In the genomic region with DNA sequence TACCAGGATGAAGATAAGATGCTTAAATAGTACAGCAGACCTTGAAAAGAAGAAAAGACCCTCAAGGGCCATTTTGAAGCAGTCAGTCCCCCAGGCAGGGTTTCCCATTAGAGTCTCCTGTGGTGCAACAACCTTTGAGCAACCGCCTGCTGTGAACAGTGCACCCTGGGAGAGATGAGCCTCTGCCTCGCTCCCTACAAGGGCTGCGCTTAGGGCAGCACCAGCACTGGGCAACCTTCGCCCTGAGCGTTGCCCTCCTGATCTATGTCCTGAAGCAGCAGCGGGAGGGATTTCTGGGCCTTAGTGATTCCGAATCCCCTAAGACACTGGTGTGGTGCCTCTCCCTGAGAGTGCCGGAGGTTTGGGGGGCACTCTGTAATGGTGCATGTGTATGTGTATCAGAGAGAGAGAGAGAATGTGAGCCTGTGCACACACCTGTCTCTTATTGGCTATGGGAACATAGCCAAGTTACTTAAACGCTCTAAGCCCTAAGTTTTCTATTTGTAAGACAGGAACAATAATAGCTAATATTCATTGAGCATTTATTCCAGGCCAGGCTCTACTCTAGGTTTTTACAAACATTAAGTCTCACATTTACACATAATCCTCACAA, we compare ENCODE assay signal across 36 cellular contexts. TPM values are rescaled to one million over a fixed set of nuclear protein-coding genes. Genes with fewer than 3 reads are reported as not detected.
"Had no signal": no experiment of that assay in that cellular context is flagged by ENCODE, and none has a peak within 500 bp of the region (broad histone marks: within the 10 kb centered on the region; RNA-seq: fewer than 3 reads in every experiment).

No MANE protein-coding gene starts in this region.

- H3K9me3 Mint-ChIP-seq: effector memory CD8-positive, alpha-beta T cell; naive thymus-derived CD8-positive, alpha-beta T cell; stimulated activated effector memory CD8-positive, alpha-beta T cell treated with anti-CD3 and anti-CD28 coated beads, Interleukin-12 subunit alpha, Interleukin-12 subunit beta, amount 100 ng/mL, for 72 hours; type B pancreatic cell had no signal

- H3K27ac Mint-ChIP-seq: effector memory CD8-positive, alpha-beta T cell; naive thymus-derived CD8-positive, alpha-beta T cell; stimulated activated effector memory CD8-positive, alpha-beta T cell treated with anti-CD3 and anti-CD28 coated beads, Interleukin-12 subunit alpha, Interleukin-12 subunit beta, amount 100 ng/mL, for 72 hours; type B pancreatic cell had no signal

- H3K36me3 Mint-ChIP-seq: naive thymus-derived CD8-positive, alpha-beta T cell; stimulated activated effector memory CD8-positive, alpha-beta T cell treated with anti-CD3 and anti-CD28 coated beads, Interleukin-12 subunit alpha, Interleukin-12 subunit beta, amount 100 ng/mL, for 72 hours; type B pancreatic cell had no signal

- H3K4me2 ChIP-seq: smooth muscle cell had no signal

- FAIRE-seq: endometrium, islet of Langerhans had no signal

- H3K36me3 ChIP-seq: esophagus squamous epithelium, heart right ventricle, left ventricle myocardium inferior, lower lobe of right lung, ovary, stomach, thyroid gland had no signal

- ATAC-seq: effector memory CD8-positive, alpha-beta T cell; heart right ventricle; left cardiac atrium; lower lobe of right lung; naive thymus-derived CD8-positive, alpha-beta T cell; psoas muscle; right cardiac atrium; stimulated activated effector memory CD8-positive, alpha-beta T cell treated with anti-CD3 and anti-CD28 coated beads, Interleukin-12 subunit alpha, Interleukin-12 subunit beta, amount 100 ng/mL, for 72 hours had no signal

- H3K27ac ChIP-seq: esophagus squamous epithelium, heart right ventricle, left ventricle myocardium inferior, lower lobe of right lung, ovary, psoas muscle, stomach, thyroid gland had no signal

- H3K4me3 ChIP-seq: esophagus squamous epithelium, heart right ventricle, left ventricle myocardium inferior, lower lobe of right lung, ovary, psoas muscle, smooth muscle cell, stomach, thyroid gland had no signal

- H3K4me1 ChIP-seq: esophagus squamous epithelium, heart right ventricle, left ventricle myocardium inferior, lower lobe of right lung, psoas muscle, stomach, thyroid gland had no signal

- H3K27me3 ChIP-seq: ovary, thyroid gland had no signal

- DNase-seq: cortex of kidney; effector memory CD8-positive, alpha-beta T cell; erythroblast; esophagus squamous epithelium; foreskin melanocyte; glutamatergic neuron; heart right ventricle; hippocampal formation; left cardiac atrium; left ventricle myocardium inferior; lower lobe of right lung; naive thymus-derived CD8-positive, alpha-beta T cell; occipital lobe; ovary; posterior cingulate gyrus; psoas muscle; right cardiac atrium; stimulated activated CD4-positive, alpha-beta T cell treated with anti-CD3 and anti-CD28 coated beads, Interleukin-12 subunit alpha, Interleukin-12 subunit beta, amount 100 ng/mL, for 4 hours; stimulated activated CD4-positive, alpha-beta T cell treated with anti-CD3 and anti-CD28 coated beads, Interleukin-1b, Interleukin-23, amount 100 ng/mL, for 48 hours; stimulated activated CD4-positive, alpha-beta T cell treated with anti-CD3 and anti-CD28 coated beads, Interleukin-4, amount 100 ng/mL, for 24 hours; stimulated activated naive CD4-positive, alpha-beta T cell treated with Interleukin-2 at 50 U/mL for 16 hours; stomach; thyroid gland had no signal

- H3K4me3 Mint-ChIP-seq: effector memory CD8-positive, alpha-beta T cell; naive thymus-derived CD8-positive, alpha-beta T cell; stimulated activated effector memory CD8-positive, alpha-beta T cell treated with anti-CD3 and anti-CD28 coated beads, Interleukin-12 subunit alpha, Interleukin-12 subunit beta, amount 100 ng/mL, for 72 hours; type B pancreatic cell had no signal

- H3K9me3 ChIP-seq: esophagus squamous epithelium, heart right ventricle, lower lobe of right lung, ovary, psoas muscle, stomach, thyroid gland had no signal

- H3K4me1 Mint-ChIP-seq: stimulated activated effector memory CD8-positive, alpha-beta T cell treated with anti-CD3 and anti-CD28 coated beads, Interleukin-12 subunit alpha, Interleukin-12 subunit beta, amount 100 ng/mL, for 72 hours had no signal

RNA-seq across cellular contexts. Expression of gene ABCC12, which starts 25.2 kb away (rescaled TPM):
- total RNA-seq: dermis microvascular lymphatic vessel endothelial cell; esophagus squamous epithelium; kidney epithelial cell; left cardiac atrium; left ventricle myocardium inferior; lower lobe of right lung; mesenteric fat pad; myocyte; naive thymus-derived CD8-positive, alpha-beta T cell; renal cortical epithelial cell; right cardiac atrium; smooth muscle cell; subcutaneous adipose tissue; urinary bladder had no signal
- polyA plus RNA-seq: naive thymus-derived CD8-positive, alpha-beta T cell; neural cell; right cardiac atrium; smooth muscle cell; urinary bladder had no signal
